Comparison of ENCODE assay signal across 17 cellular contexts in genomic region chr18:3135536-3135935, GRCh38.
DNase-seq lines count a peak whose midpoint lies in the region; ATAC-seq and TF ChIP-seq lines count a peak whose summit lies in the region.
"Had no signal": no experiment of that assay in that cellular context is flagged by ENCODE, and none has a peak within 500 bp of the region (broad histone marks: within the 10 kb centered on the region; RNA-seq: fewer than 3 reads in every experiment).

No MANE protein-coding gene starts in this region.

- no peak overlapping the region for H3K18ac ChIP-seq in H9 (ENCODE audit: insufficient read length, low read depth, low read length)

- TF ChIP-seq POLR2A in stomach (IDR thresholded peaks at IDR 0.05) (no peak), GM18505 (IDR thresholded peaks at IDR 0.05; ENCODE audit: borderline replicate concordance, extremely low read depth, insufficient read depth, insufficient read length) (no peak)

- no peak overlapping the region for H3K9ac ChIP-seq in H9 (ENCODE audit: extremely low read depth, insufficient read length, low read length)
- H3K9ac ChIP-seq in neural progenitor cell: no peak overlapping the region
- H3K9ac ChIP-seq: KMS-11 had no signal

- TF ChIP-seq EP300 in stomach (IDR thresholded peaks at IDR 0.05): no peak

- no peak overlapping the region for H3K4me2 ChIP-seq in H9 (ENCODE audit: insufficient read depth, insufficient read length, low read length)
- H3K4me2 ChIP-seq in neural progenitor cell: no peak overlapping the region
- H3K4me2 ChIP-seq: KMS-11 had no signal

- no peaks in the 10 kb centered on the region for H3K27me3 ChIP-seq in H9 (ENCODE audit: insufficient read depth, low read length)
- H3K27me3 ChIP-seq in neural progenitor cell: no peaks in the 10 kb centered on the region
- H3K27me3 ChIP-seq in stomach: no peaks in the 10 kb centered on the region
- H3K27me3 ChIP-seq: SJCRH30 had no signal

- no peaks in the 10 kb centered on the region for H3K4me1 Mint-ChIP-seq in H9
- no peaks in the 10 kb centered on the region for H3K4me1 Mint-ChIP-seq in neural progenitor cell

- no CpG with 5 or more reads among the region's 10 CpGs for WGBS in H9 (ENCODE audit: extremely low coverage, insufficient read length, low lambda C conversion rate)
- 42 to 71% (median 49%) methylated on average over 10 of the region's 10 CpGs for WGBS in stomach, 5 donors

- H3K27ac Mint-ChIP-seq in H9 (peak overlapping the region; percentile 14 to 60 (median 18); a peak in 3 of 7 replicates), neural progenitor cell (peak overlapping the region; percentile 22)

- H3K14ac ChIP-seq in H9 (ENCODE audit: insufficient read depth, low read length): no peak overlapping the region

- H2BK15ac ChIP-seq in H9 (ENCODE audit: low read depth, low read length): no peak overlapping the region

- H3K4me3 Mint-ChIP-seq in H9 (no peak overlapping the region), neural progenitor cell (no peak overlapping the region)

- H3K9me3 ChIP-seq in H9 (ENCODE audit: control insufficient read depth, low read depth, low read length) (no peaks in the 10 kb centered on the region), neural progenitor cell (ENCODE audit: low read depth) (no peaks in the 10 kb centered on the region), stomach (no peaks in the 10 kb centered on the region)
- H3K9me3 ChIP-seq: SJCRH30 had no signal

- no peak overlapping the region for H3T11ph ChIP-seq in H9 (ENCODE audit: low read length)

- H4K91ac ChIP-seq in H9 (ENCODE audit: insufficient read length, low read depth, low read length): no peak overlapping the region

- H3K27ac ChIP-seq in H9 (ENCODE audit: insufficient read length, low read depth, low read length) (no peak overlapping the region), neural progenitor cell (no peak overlapping the region), stomach (peak overlapping the region; percentile 2 to 59 (median 45))
- H3K27ac ChIP-seq: KMS-11, SJCRH30 had no signal

- no peak for ATAC-seq in GM18505 (IDR thresholded peaks at IDR 0.05; ENCODE audit: unreplicated experiment)
- ATAC-seq in GM18867 (IDR thresholded peaks at IDR 0.05; ENCODE audit: unreplicated experiment): no peak
- ATAC-seq in HG03432 (IDR thresholded peaks at IDR 0.05; ENCODE audit: unreplicated experiment): no peak
- ATAC-seq: PC-3 had no signal

- H2BK20ac ChIP-seq in H9 (ENCODE audit: low read depth, low read length, poor library complexity, severe bottlenecking): no peak overlapping the region

- no peak overlapping the region for H2BK5ac ChIP-seq in H9 (ENCODE audit: insufficient read length, low read length)

- no peaks in the 10 kb centered on the region for H3K4me1 ChIP-seq in H9 (ENCODE audit: insufficient read depth, low read length)
- no peaks in the 10 kb centered on the region for H3K4me1 ChIP-seq in neural progenitor cell
- peaks cover 0 to 4% (median 0%) of the 10 kb centered on the region in 4 donors for H3K4me1 ChIP-seq in stomach
- H3K4me1 ChIP-seq: SJCRH30 had no signal

- DNase-seq in H9 (no peak), globus pallidus (ENCODE audit: low spot score) (peak; percentile 66), neural progenitor cell (ENCODE audit: low spot score) (no peak), stomach (peak; percentile 79)
- DNase-seq: COR-L47, DMS153, EL, NCI-H1436 treated with DMSO at 0.1 percent for 48 hours, NCI-H2081, NCI-H510A, NCI-H774, PC-3, SJCRH30 had no signal

- no peaks in the 10 kb centered on the region for H3F3A ChIP-seq in neural progenitor cell (ENCODE audit: low read depth)

- TF ChIP-seq CTCF in H9 (conservative IDR thresholded peaks at IDR 0.05) (no peak), neural progenitor cell (IDR thresholded peaks at IDR 0.05) (no peak), stomach (IDR thresholded peaks at IDR 0.05) (no peak)

- intact Hi-C loops in stomach (cut with DNase I; ENCODE audit: low total_unique reads): no loop called here

- no peak overlapping the region for H4K5ac ChIP-seq in H9 (ENCODE audit: insufficient read length, low read depth, low read length)

- H3K36me3 ChIP-seq in neural progenitor cell (no peaks in the 10 kb centered on the region), stomach (peaks cover 0 to 4% (median 0%) of the 10 kb centered on the region in 4 donors)
- H3K36me3 ChIP-seq: SJCRH30 had no signal

- no peak overlapping the region for H4K8ac ChIP-seq in H9 (replicated peaks; ENCODE audit: insufficient read length, low read depth, low read length)

- no peaks in the 10 kb centered on the region for H3K79me2 ChIP-seq in H9 (ENCODE audit: insufficient read depth, low read length)
- H3K79me2 ChIP-seq in neural progenitor cell (ENCODE audit: low read depth): no peaks in the 10 kb centered on the region

- no peak overlapping the region for H3K23ac ChIP-seq in H9 (ENCODE audit: insufficient read length, low read depth, low read length)

- H3K23me2 ChIP-seq in H9 (ENCODE audit: insufficient read length, low read depth, low read length, poor library complexity, severe bottlenecking): no peaks in the 10 kb centered on the region

- H2AK5ac ChIP-seq in H9 (ENCODE audit: insufficient read length, low read length): no peak overlapping the region

- H2AFZ ChIP-seq in H9 (ENCODE audit: low read length) (no peak overlapping the region), neural progenitor cell (replicated peaks) (peak overlapping the region; percentile 64)

- H2BK120ac ChIP-seq in H9 (ENCODE audit: low read depth, low read length, poor library complexity, severe bottlenecking): no peak overlapping the region

- no peaks in the 10 kb centered on the region for H4K20me1 ChIP-seq in H9 (ENCODE audit: control insufficient read depth, insufficient read depth, insufficient read length)
- H4K20me1 ChIP-seq in neural progenitor cell (ENCODE audit: low read depth): no peaks in the 10 kb centered on the region

- H3K4me3 ChIP-seq in neural progenitor cell (no peak overlapping the region), stomach (no peak overlapping the region)
- H3K4me3 ChIP-seq: SJCRH30 had no signal

- H3K27me3 Mint-ChIP-seq in H9 (ENCODE audit: low read depth) (no peaks in the 10 kb centered on the region), neural progenitor cell (ENCODE audit: insufficient read depth, low read depth) (no peaks in the 10 kb centered on the region)

- H3K9me3 Mint-ChIP-seq in H9 (no peaks in the 10 kb centered on the region), neural progenitor cell (no peaks in the 10 kb centered on the region)

- no peaks in the 10 kb centered on the region for H3K79me1 ChIP-seq in H9 (ENCODE audit: insufficient read depth, low read depth, low read length, poor library complexity, severe bottlenecking)

- H3K56ac ChIP-seq in H9 (ENCODE audit: insufficient read length, low read depth, low read length): no peak overlapping the region

- H3K4ac ChIP-seq in H9 (ENCODE audit: low read depth, low read length): no peak overlapping the region

- H2BK12ac ChIP-seq in H9 (ENCODE audit: insufficient read length, low read depth, low read length): no peak overlapping the region

- H3K36me3 Mint-ChIP-seq in H9 (ENCODE audit: insufficient read depth in 1 of 3, low read depth in 3 of 3) (no peaks in the 10 kb centered on the region), neural progenitor cell (no peaks in the 10 kb centered on the region)

Comparison
In these comparisons a context has a peak if more than half of its experiments do, and no peak if none do; other contexts are left out.
1. DNase-seq: peak in globus pallidus (single experiment) and stomach (single experiment); none in H9 (single experiment) and neural progenitor cell (single experiment).
2. H3K27ac ChIP-seq: peak in stomach (5 of 5); none in H9 (single experiment) and neural progenitor cell (single experiment).